Comparison of ENCODE assay signal across 17 cellular contexts in the genomic region with DNA sequence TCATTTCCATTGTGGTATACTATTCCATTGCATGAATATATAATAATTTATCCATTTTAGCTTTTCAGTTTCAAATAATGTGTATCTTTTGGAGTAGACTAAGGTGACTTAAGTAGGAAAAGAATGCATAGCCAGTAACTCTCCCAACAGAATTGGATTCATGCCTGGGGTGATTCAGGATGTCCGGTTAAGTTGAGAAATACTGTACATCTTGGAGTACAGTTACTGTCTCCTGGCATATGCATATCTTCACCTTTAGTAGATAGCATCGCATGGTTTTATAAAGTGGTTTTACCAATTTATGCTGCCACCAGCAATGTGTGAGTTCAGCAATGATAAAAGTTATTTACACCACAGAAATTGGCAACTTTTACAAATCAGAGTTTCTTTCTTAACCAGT. TPM values are rescaled to one million over a fixed set of nuclear protein-coding genes. Genes with fewer than 3 reads are reported as not detected.
DNase-seq lines count a peak whose midpoint lies in the region; ATAC-seq and TF ChIP-seq lines count a peak whose summit lies in the region.
"Had no signal": no experiment of that assay in that cellular context is flagged by ENCODE, and none has a peak within 500 bp of the region (broad histone marks: within the 10 kb centered on the region; RNA-seq: fewer than 3 reads in every experiment).

No MANE protein-coding gene starts in this region.

- no peak overlapping the region for H3K4me3 Mint-ChIP-seq in naive thymus-derived CD8-positive, alpha-beta T cell
- no peak overlapping the region for H3K4me3 Mint-ChIP-seq in progenitor cell of endocrine pancreas (ENCODE audit: low read depth)
- H3K4me3 Mint-ChIP-seq: activated T-cell treated with anti-CD3 and anti-CD28 coated beads, Interleukin-2, amount 50 U/mL, for 4 hours; effector memory CD8-positive, alpha-beta T cell had no signal

- peak; percentile 57 for ATAC-seq in IMR-90 (ENCODE audit: low read depth)
- no peak for ATAC-seq in naive thymus-derived CD8-positive, alpha-beta T cell
- ATAC-seq: activated T-cell treated with anti-CD3 and anti-CD28 coated beads, Interleukin-2, amount 50 U/mL, for 4 hours; effector memory CD8-positive, alpha-beta T cell; HCT116 had no signal

- no peaks in the 10 kb centered on the region for H3K9me3 Mint-ChIP-seq in naive thymus-derived CD8-positive, alpha-beta T cell
- no peaks in the 10 kb centered on the region for H3K9me3 Mint-ChIP-seq in progenitor cell of endocrine pancreas (ENCODE audit: low read depth)
- H3K9me3 Mint-ChIP-seq: activated T-cell treated with anti-CD3 and anti-CD28 coated beads, Interleukin-2, amount 50 U/mL, for 4 hours; effector memory CD8-positive, alpha-beta T cell had no signal

- no peaks in the 10 kb centered on the region for H3K27me3 ChIP-seq in IMR-90 (ENCODE audit: control insufficient read depth, insufficient read depth, low read length)
- H3K27me3 ChIP-seq: BE2C had no signal

- no peak overlapping the region for H3K27ac Mint-ChIP-seq in naive thymus-derived CD8-positive, alpha-beta T cell
- no peak overlapping the region for H3K27ac Mint-ChIP-seq in progenitor cell of endocrine pancreas
- H3K27ac Mint-ChIP-seq: effector memory CD8-positive, alpha-beta T cell had no signal

- TF ChIP-seq RAD21 in IMR-90 (IDR thresholded peaks at IDR 0.05; ENCODE audit: low read length), result no peak

- peak overlapping the region; percentile 8; the same call in 1 of the 2 replicates for H3K4me2 ChIP-seq in IMR-90 (ENCODE audit: low read depth, low read length)

- intact Hi-C loops in IMR-90 (cut with micrococcal nuclease), result loop anchor here (5.0 kb wide), 2 partner anchors 162 to 343 kb away; a partner anchor contains a TSS

- H4K8ac ChIP-seq in IMR-90 (ENCODE audit: low read depth in 2 of 2, low read length in 2 of 2), result 0 out of 4 replicates have a peak overlapping the region, but pooled peaks of 1 of the 2 experiments have one; percentile 44

- H4K91ac ChIP-seq in IMR-90 (ENCODE audit: insufficient read depth, low read depth, low read length), result no peak overlapping the region; the same call in 1 of the 2 replicates

- no peak overlapping the region for H2AK9ac ChIP-seq in IMR-90 (replicated peaks; ENCODE audit: low read depth, low read length, poor library complexity)

- POLR2A ChIA-PET in IMR-90 (lab: Charles Lee; ENCODE audit: unreplicated experiment), result no interaction called here
- POLR2A ChIA-PET in naive thymus-derived CD8-positive, alpha-beta T cell (lab: Charles Lee), result no interaction called here

- 0 out of 2 replicates have a peak overlapping the region, but pooled peaks have one; percentile 72 for H3K18ac ChIP-seq in IMR-90 (ENCODE audit: low read depth, low read length)

- peaks cover 3% of the 10 kb centered on the region; the same call in 1 of the 2 replicates for H4K20me1 ChIP-seq in IMR-90 (ENCODE audit: insufficient read depth, low read length)

- in situ Hi-C loops in ACHN (cut with HindIII; ENCODE audit: low pct_ligation_motif_present, low pct_unique_long_range_greater_than_20kb, low sequenced_read_pairs), result no loop called here
- in situ Hi-C loops in IMR-90 (cut with MboI; ENCODE audit: low sequenced_read_pairs), result loop anchor here (5.0 kb wide), 1 partner anchor 43 kb away; no protein-coding TSS in a partner anchor

- H2BK20ac ChIP-seq in IMR-90 (ENCODE audit: low read depth, low read length), result peak overlapping the region; percentile 96

- peaks cover 19% of the 10 kb centered on the region for H3K9me1 ChIP-seq in IMR-90 (ENCODE audit: insufficient read depth, low read length)

- peak; percentile 56 for DNase-seq in ACHN
- DNase-seq in IMR-90, result peak; percentile 97
- peak; percentile 70 for DNase-seq in astrocyte of the hippocampus (ENCODE audit: low read depth, low spot score)
- peak; percentile 45 for DNase-seq in glomerular visceral epithelial cell (ENCODE audit: extremely low spot score)
- no peak for DNase-seq in NCI-H146 treated with DMSO at 0.1 percent for 48 hours (lab: John Stamatoyannopoulos, UW; ENCODE audit: unreplicated experiment)
- no peak for DNase-seq in naive thymus-derived CD8-positive, alpha-beta T cell
- no peak for DNase-seq in NOMO-1 treated with DMSO at 0.1 percent for 48 hours (lab: John Stamatoyannopoulos, UW; ENCODE audit: unreplicated experiment)
- DNase-seq in progenitor cell of endocrine pancreas (ENCODE audit: low spot score, unreplicated experiment), result no peak
- DNase-seq: activated CD4-positive, alpha-beta T cell treated with anti-CD3 and anti-CD28 coated beads for 1 hour; activated T-cell treated with anti-CD3 and anti-CD28 coated beads, Interleukin-2, amount 50 U/mL, for 4 hours; BE2C; DND-41; effector memory CD8-positive, alpha-beta T cell; NCI-H1436 treated with DMSO at 0.1 percent for 48 hours; NCI-H82; stimulated activated CD4-positive, alpha-beta T cell treated with anti-CD3 and anti-CD28 coated beads, Interleukin-1b, Interleukin-23, amount 100 ng/mL, for 48 hours had no signal

- BruUV-seq in IMR-90 (replicated peaks; lab: Mats Ljungman, UMichigan), result no TSS peak

- 0 out of 2 replicates have a peak overlapping the region, but pooled peaks have one; percentile 39 for H3K23ac ChIP-seq in IMR-90 (ENCODE audit: low read depth, low read length)

- no peaks in the 10 kb centered on the region for H3K36me3 ChIP-seq in IMR-90 (ENCODE audit: control insufficient read depth, insufficient read depth, low read length)
- H3K36me3 ChIP-seq: BE2C had no signal

- peak overlapping the region; percentile 70 for H3K27ac ChIP-seq in IMR-90 (ENCODE audit: insufficient read depth, low read length)

- H3K56ac ChIP-seq in IMR-90 (ENCODE audit: extremely low read depth, insufficient read depth, low read length), result no peak overlapping the region; the same call in 1 of the 2 replicates

- dilution Hi-C loops in IMR-90 (cut with HindIII; ENCODE audit: low sequenced_read_pairs, unreplicated experiment), result no loop called here

- no peak overlapping the region for H3K14ac ChIP-seq in IMR-90 (replicated peaks; ENCODE audit: low read depth, low read length)

- H3K4ac ChIP-seq in IMR-90 (ENCODE audit: low read depth, low read length), result peak overlapping the region; percentile 77

- TF ChIP-seq CTCF in IMR-90 (conservative IDR thresholded peaks at IDR 0.05; ENCODE audit: low read depth, low read length) (no peak), progenitor cell of endocrine pancreas (IDR thresholded peaks at IDR 0.05; ENCODE audit: unreplicated experiment) (no peak)

- no peak overlapping the region for H2AFZ ChIP-seq in IMR-90 (replicated peaks; ENCODE audit: low read length, poor library complexity)

- no peak overlapping the region for H4K5ac ChIP-seq in IMR-90 (ENCODE audit: low read depth, low read length)

- peaks cover 18% of the 10 kb centered on the region for H3K4me1 ChIP-seq in IMR-90 (ENCODE audit: control insufficient read depth, insufficient read depth, low read length)

- peak overlapping the region; percentile 93 for H2BK5ac ChIP-seq in IMR-90 (ENCODE audit: low read depth, low read length, poor library complexity, severe bottlenecking)

- H2BK15ac ChIP-seq in IMR-90 (ENCODE audit: low read depth, low read length), result peak overlapping the region; percentile 51; the same call in 2 of the 3 replicates

- no peak overlapping the region for H3K4me3 ChIP-seq in IMR-90 (ENCODE audit: insufficient read depth, low read depth, low read length)

- peak overlapping the region; percentile 81 for H2BK120ac ChIP-seq in IMR-90 (ENCODE audit: low read depth, low read length)

- peak overlapping the region; percentile 61; the same call in 1 of the 2 replicates for H2AK5ac ChIP-seq in IMR-90 (ENCODE audit: low read depth, low read length)

- H3K79me1 ChIP-seq in IMR-90 (ENCODE audit: low read depth in 1 of 2, low read length in 2 of 2), result peaks cover 0 to 4% of the 10 kb centered on the region in 2 experiments; a peak in 1 of 4 replicates

- WGBS in IMR-90 (ENCODE audit: extremely low coverage in 2 of 2, insufficient read length in 1 of 2), 2 experiments, result no CpG with 5 or more reads among the region's 2 CpGs

- no peaks in the 10 kb centered on the region for H3K9me3 ChIP-seq in IMR-90 (ENCODE audit: control insufficient read depth, insufficient read depth, low read length)
- H3K9me3 ChIP-seq: BE2C had no signal

- H3K27me3 Mint-ChIP-seq in naive thymus-derived CD8-positive, alpha-beta T cell, result peaks cover 10 to 20% (median 12%) of the 10 kb centered on the region in 5 donors
- peaks cover 20% of the 10 kb centered on the region for H3K27me3 Mint-ChIP-seq in progenitor cell of endocrine pancreas

- no peak for TF ChIP-seq POLR2A in IMR-90 (IDR thresholded peaks at IDR 0.05; ENCODE audit: low read depth, low read length)

- peaks cover 4 to 8% (median 7%) of the 10 kb centered on the region in 4 donors for H3K4me1 Mint-ChIP-seq in naive thymus-derived CD8-positive, alpha-beta T cell
- peaks cover 7% of the 10 kb centered on the region for H3K4me1 Mint-ChIP-seq in progenitor cell of endocrine pancreas (ENCODE audit: low read depth)

- no peaks in the 10 kb centered on the region for H3K36me3 Mint-ChIP-seq in naive thymus-derived CD8-positive, alpha-beta T cell
- H3K36me3 Mint-ChIP-seq in progenitor cell of endocrine pancreas (ENCODE audit: insufficient read depth), result no peaks in the 10 kb centered on the region

- no peak overlapping the region for H3K9ac ChIP-seq in IMR-90 (ENCODE audit: low read depth, low read length)

- CTCF ChIA-PET in IMR-90 (lab: Yijun Ruan, JAX), result interaction anchor here (1.0 to 1.2 kb wide), 2 partner anchors 162 to 520 kb away, joined by 3 to 4 read pairs; no protein-coding TSS in a partner anchor

TF ChIP-seq in IMR-90, 13 proteins besides CTCF, POLR2A, EP300 and RAD21 (continues in another document):
- no peak for TF ChIP-seq BHLHE40 (IDR thresholded peaks at IDR 0.05; ENCODE audit: low read depth, low read length)
- TF ChIP-seq CHD1 (IDR thresholded peaks at IDR 0.05; ENCODE audit: low read depth, low read length), result no peak
- peak; percentile 43; the same call in 1 of the 2 replicates for TF ChIP-seq FOS (IDR thresholded peaks at IDR 0.05; ENCODE audit: low read depth, low read length)
- TF ChIP-seq RFX5 (IDR thresholded peaks at IDR 0.05; ENCODE audit: low read depth, low read length), result no peak
- no peak for TF ChIP-seq MXI1 (IDR thresholded peaks at IDR 0.05; ENCODE audit: borderline replicate concordance, low read depth, low read length)

RNA-seq across cellular contexts. Expression of a gene that starts 18.6 kb away (rescaled TPM):
- 1.9 and 2.0 TPM in 2 replicates for total RNA-seq in IMR-90 (2012; rRNA removed)
- polyA plus RNA-seq in IMR-90 (2012; rRNA removed), result 6.2 and 6.6 TPM in 2 replicates
- polyA plus RNA-seq in IMR-90 (2012; cell fraction: cytosol; rRNA removed), result 3.6 and 12.7 TPM in 2 replicates
- polyA plus RNA-seq in IMR-90 (2012; cell fraction: nucleus; rRNA removed; ENCODE audit: low replicate concordance), result 19.1 and 30.0 TPM in 2 replicates
- 1 to 10 TPM; 1.7 to 3.4 TPM for total RNA-seq in naive thymus-derived CD8-positive, alpha-beta T cell
- polyA plus RNA-seq in naive thymus-derived CD8-positive, alpha-beta T cell, result not detected
- total RNA-seq in progenitor cell of endocrine pancreas, result 26.9 and 29.4 TPM in 2 replicates

RNA-seq across cellular contexts. Expression of a gene that starts 58.4 kb away (rescaled TPM):
- total RNA-seq in IMR-90 (2012; rRNA removed) (1.4 and 1.7 TPM in 2 replicates), progenitor cell of endocrine pancreas (34.8 and 35.9 TPM in 2 replicates)
- 4.3 and 4.6 TPM in 2 replicates for polyA plus RNA-seq in IMR-90 (2012; rRNA removed)
- 4.3 and 4.7 TPM in 2 replicates for polyA plus RNA-seq in IMR-90 (2012; cell fraction: cytosol; rRNA removed)
- 11.7 and 31.3 TPM in 2 replicates for polyA plus RNA-seq in IMR-90 (2012; cell fraction: nucleus; rRNA removed; ENCODE audit: low replicate concordance)
- total RNA-seq in naive thymus-derived CD8-positive, alpha-beta T cell, result 1 to 10 TPM; 1.9 to 2.5 TPM
- polyA plus RNA-seq in naive thymus-derived CD8-positive, alpha-beta T cell, result under 1 TPM in 2 of 3 donors, not detected in 1; 0.29 to 0.61 TPM

Comparison
In these comparisons a context has a peak if more than half of its experiments do, and no peak if none do; other contexts are left out.
1. DNase-seq: peak in ACHN (single experiment), IMR-90 (single experiment), astrocyte of the hippocampus (single experiment) and glomerular visceral epithelial cell (single experiment); none in NCI-H146 treated with DMSO at 0.1 percent for 48 hours (single experiment), naive thymus-derived CD8-positive, alpha-beta T cell (0 of 10), NOMO-1 treated with DMSO at 0.1 percent for 48 hours (single experiment) and progenitor cell of endocrine pancreas (single experiment).
2. RNA of a gene that starts 58.4 kb away (total RNA-seq): 34.8 to 35.9 TPM in progenitor cell of endocrine pancreas; 1.9 to 2.5 TPM in naive thymus-derived CD8-positive, alpha-beta T cell and 1.4 to 1.7 TPM in IMR-90; every median in the first group is over 10 times any median in the second.